Comparison of ENCODE assay signal across 11 cellular contexts in the genomic region with DNA sequence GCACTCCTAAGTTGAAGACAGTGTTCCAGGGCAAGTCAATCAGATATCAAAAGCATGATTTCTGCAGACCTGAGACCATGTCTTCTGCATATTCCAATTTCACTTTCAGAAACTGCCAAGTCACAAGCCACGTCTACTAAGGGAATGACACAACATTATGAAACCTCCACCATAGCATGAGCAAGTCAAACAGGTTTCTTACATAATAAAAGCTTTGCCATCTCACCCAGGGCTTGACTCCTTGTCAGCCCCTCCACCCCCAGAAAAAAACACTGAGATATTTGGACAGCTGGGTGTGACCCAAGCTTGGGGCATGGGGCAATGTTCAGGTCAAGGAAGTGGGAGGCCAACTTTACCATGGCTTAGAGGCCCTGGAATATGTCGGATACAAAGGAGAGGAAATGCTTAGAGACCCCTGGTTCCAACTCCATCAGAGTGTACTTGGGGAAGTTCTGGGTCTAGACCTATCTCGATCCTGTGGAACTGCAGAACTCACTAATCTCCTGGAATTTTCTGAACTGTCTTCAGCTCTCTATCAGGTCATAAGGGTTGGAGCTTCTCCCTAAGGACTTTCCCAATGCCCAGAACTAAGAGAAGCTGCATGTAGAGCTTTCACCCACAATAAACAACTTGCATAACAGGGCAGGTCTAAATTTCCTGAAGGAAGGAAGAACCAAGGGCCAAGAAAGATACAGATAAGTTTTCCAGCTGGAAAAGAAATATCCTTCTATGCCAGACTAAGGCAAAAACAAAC.
DNase-seq lines count a peak whose midpoint lies in the region; ATAC-seq, FAIRE-seq and TF ChIP-seq lines count a peak whose summit lies in the region.
"Had no signal": no experiment of that assay in that cellular context is flagged by ENCODE, and none has a peak within 500 bp of the region (broad histone marks: within the 10 kb centered on the region; RNA-seq: fewer than 3 reads in every experiment).

No MANE protein-coding gene starts in this region.

- TF ChIP-seq POLR2A in A549 (IDR thresholded peaks at IDR 0.05; ENCODE audit: low read length), result no peak

- no peak overlapping the region for H3K4me2 ChIP-seq in A549

- H3K4me1 ChIP-seq in A549, result peaks cover 5% of the 10 kb centered on the region; the same call in 2 of the 3 replicates

- FAIRE-seq in A549 (lab: Jason Lieb, UNC), result no peak
- FAIRE-seq: astrocyte, keratinocyte had no signal

- DNase-seq in A549 (ENCODE audit: low read depth in 1 of 2, low spot score in 1 of 2), result peak in 1 of 2 experiments; percentile 35
- peak; percentile 54 for DNase-seq in HPDE6-E6E7 (ENCODE audit: extremely low spot score)
- no peak for DNase-seq in effector CD4-positive, alpha-beta T cell
- no peak for DNase-seq in COLO668 (lab: John Stamatoyannopoulos, UW; ENCODE audit: unreplicated experiment)
- DNase-seq in effector memory CD8-positive, alpha-beta T cell, result no peak
- no peak for DNase-seq in GM10248 (ENCODE audit: extremely low spot score)
- DNase-seq: CD4-positive, CD25-positive, alpha-beta regulatory T cell had no signal

- 42% methylated on average over 3 of the region's 3 CpGs for WGBS in A549 (ENCODE audit: missing lambda C conversion rate)

- TF ChIP-seq EP300 in A549 (IDR thresholded peaks at IDR 0.05), result 0 out of 5 replicates have a peak, but pooled peaks of 1 of the 2 experiments have one; percentile 15

- H3K4me1 Mint-ChIP-seq in effector memory CD8-positive, alpha-beta T cell (ENCODE audit: low read depth in 2 of 2), result no peaks in the 10 kb centered on the region

- peaks cover 19 to 38% of the 10 kb centered on the region in 2 donors for H3K27me3 Mint-ChIP-seq in effector memory CD8-positive, alpha-beta T cell
- H3K27me3 Mint-ChIP-seq: CD4-positive, CD25-positive, alpha-beta regulatory T cell had no signal

- H3K9me3 ChIP-seq in A549, result peaks cover 19% of the 10 kb centered on the region; the same call in 1 of the 3 replicates

- TF ChIP-seq CTCF in A549 (IDR thresholded peaks at IDR 0.05) (no peak), GM10248 (IDR thresholded peaks at IDR 0.05; ENCODE audit: control extremely low read depth, extremely low read depth, low read depth, missing control alignments) (no peak)

- peak overlapping the region in 1 of 2 experiments; percentile 29; a peak in 1 of 6 replicates for H3K27ac ChIP-seq in A549

- no peak for ATAC-seq in A549
- ATAC-seq in GM19455 (IDR thresholded peaks at IDR 0.05; ENCODE audit: unreplicated experiment), result peak; percentile 72
- ATAC-seq in esophagus mucosa, result peak; percentile 97
- no peak for ATAC-seq in effector memory CD8-positive, alpha-beta T cell (replicated peaks)

- CTCF ChIA-PET in A549 (lab: Yijun Ruan, JAX) (no interaction called here), GM10248 (lab: Yijun Ruan, JAX) (interaction anchor here (0.8 to 2.6 kb wide), 11 partner anchors 10 to 188 kb away, joined by 3 to 13 read pairs (median 4); no protein-coding TSS in a partner anchor)

- POLR2A ChIA-PET in A549 (lab: Yijun Ruan, JAX), result interaction anchor here (1.3 kb wide), 1 partner anchor 80 kb away, joined by 5 read pairs; the partner anchor contains the start of gene NAMPT
- POLR2A ChIA-PET in GM10248 (lab: Yijun Ruan, JAX), result interaction anchor here (1.3 kb wide), 1 partner anchor 81 kb away, joined by 6 read pairs; the partner anchor contains the start of gene NAMPT

- H3K36me3 Mint-ChIP-seq in effector memory CD8-positive, alpha-beta T cell (ENCODE audit: insufficient read depth), result no peaks in the 10 kb centered on the region
- H3K36me3 Mint-ChIP-seq: CD4-positive, CD25-positive, alpha-beta regulatory T cell had no signal

- no peaks in the 10 kb centered on the region for H3K9me3 Mint-ChIP-seq in effector memory CD8-positive, alpha-beta T cell

- H3K4me3 Mint-ChIP-seq in effector memory CD8-positive, alpha-beta T cell, result no peak overlapping the region
- H3K4me3 Mint-ChIP-seq: CD4-positive, CD25-positive, alpha-beta regulatory T cell had no signal

- H3K27ac Mint-ChIP-seq in effector memory CD8-positive, alpha-beta T cell, result no peak overlapping the region
- H3K27ac Mint-ChIP-seq: CD4-positive, CD25-positive, alpha-beta regulatory T cell had no signal

- H3K4me3 ChIP-seq in A549, result no peak overlapping the region

- TF ChIP-seq RAD21 in A549 (conservative IDR thresholded peaks at IDR 0.05 in 1 of 2, IDR thresholded peaks at IDR 0.05 in 1 of 2), result no peak

TF ChIP-seq in A549, 52 proteins besides CTCF, POLR2A, EP300 and RAD21:
- TF ChIP-seq RARB (CRISPR knock-in tag; IDR thresholded peaks at IDR 0.05) (no peak), ZSCAN20 (CRISPR knock-in tag; IDR thresholded peaks at IDR 0.05) (no peak), PHF8 (IDR thresholded peaks at IDR 0.05; ENCODE audit: borderline replicate concordance, low read depth) (no peak), NFE2L2 (conservative IDR thresholded peaks at IDR 0.05; ENCODE audit: low read length) (peak; percentile 55; the same call in 1 of the 2 replicates), BCL3 (IDR thresholded peaks at IDR 0.05) (no peak), JUN (IDR thresholded peaks at IDR 0.05) (no peak), NPAS2 (CRISPR knock-in tag; IDR thresholded peaks at IDR 0.05; ENCODE audit: borderline replicate concordance) (no peak), HOXA7 (CRISPR knock-in tag; IDR thresholded peaks at IDR 0.05) (no peak), RNF2 (IDR thresholded peaks at IDR 0.05; ENCODE audit: borderline replicate concordance, low read depth) (no peak), ELK1 (IDR thresholded peaks at IDR 0.05; ENCODE audit: low read depth, low read length) (no peak), FOSL2 (IDR thresholded peaks at IDR 0.05) (no peak), FOSL2 (CRISPR knock-in tag; IDR thresholded peaks at IDR 0.05) (no peak), KDM1A (IDR thresholded peaks at IDR 0.05; ENCODE audit: low read depth) (no peak), CBX8 (IDR thresholded peaks at IDR 0.05) (no peak), MAFK (IDR thresholded peaks at IDR 0.05; ENCODE audit: partially characterized antibody) (peak; percentile 32)
- TF ChIP-seq, protein P1, sequence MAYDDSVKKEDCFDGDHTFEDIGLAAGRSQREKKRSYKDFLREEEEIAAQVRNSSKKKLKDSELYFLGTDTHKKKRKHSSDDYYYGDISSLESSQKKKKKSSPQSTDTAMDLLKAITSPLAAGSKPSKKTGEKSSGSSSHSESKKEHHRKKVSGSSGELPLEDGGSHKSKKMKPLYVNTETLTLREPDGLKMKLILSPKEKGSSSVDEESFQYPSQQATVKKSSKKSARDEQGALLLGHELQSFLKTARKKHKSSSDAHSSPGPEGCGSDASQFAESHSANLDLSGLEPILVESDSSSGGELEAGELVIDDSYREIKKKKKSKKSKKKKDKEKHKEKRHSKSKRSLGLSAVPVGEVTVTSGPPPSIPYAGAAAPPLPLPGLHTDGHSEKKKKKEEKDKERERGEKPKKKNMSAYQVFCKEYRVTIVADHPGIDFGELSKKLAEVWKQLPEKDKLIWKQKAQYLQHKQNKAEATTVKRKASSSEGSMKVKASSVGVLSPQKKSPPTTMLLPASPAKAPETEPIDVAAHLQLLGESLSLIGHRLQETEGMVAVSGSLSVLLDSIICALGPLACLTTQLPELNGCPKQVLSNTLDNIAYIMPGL (CRISPR knock-in tag; IDR thresholded peaks at IDR 0.05; ENCODE audit: borderline replicate concordance), result no peak
- TF ChIP-seq, protein P2, sequence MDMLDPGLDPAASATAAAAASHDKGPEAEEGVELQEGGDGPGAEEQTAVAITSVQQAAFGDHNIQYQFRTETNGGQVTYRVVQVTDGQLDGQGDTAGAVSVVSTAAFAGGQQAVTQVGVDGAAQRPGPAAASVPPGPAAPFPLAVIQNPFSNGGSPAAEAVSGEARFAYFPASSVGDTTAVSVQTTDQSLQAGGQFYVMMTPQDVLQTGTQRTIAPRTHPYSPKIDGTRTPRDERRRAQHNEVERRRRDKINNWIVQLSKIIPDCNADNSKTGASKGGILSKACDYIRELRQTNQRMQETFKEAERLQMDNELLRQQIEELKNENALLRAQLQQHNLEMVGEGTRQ (IDR thresholded peaks at IDR 0.05), result no peak

Comparison
In these comparisons a context has a peak if more than half of its experiments do, and no peak if none do; other contexts are left out.
1. ATAC-seq: peak in GM19455 (single experiment) and esophagus mucosa (single experiment); none in A549 (0 of 2) and effector memory CD8-positive, alpha-beta T cell (single experiment).